ENCODE assay signal across 34 cellular contexts in genomic region chr4:43754566-43754965, GRCh38.
"Had no signal": no experiment of that assay in that cellular context is flagged by ENCODE, and none has a peak within 500 bp of the region (broad histone marks: within the 10 kb centered on the region; RNA-seq: fewer than 3 reads in every experiment).

No MANE protein-coding gene starts in this region.

- H3K36me3 Mint-ChIP-seq: activated CD8-positive, alpha-beta memory T cell treated with anti-CD3 and anti-CD28 coated beads, Interleukin-2, amount 10 ng/mL, durations not matched to agents 7 days and 5 days; activated naive CD4-positive, alpha-beta T cell treated with anti-CD3 and anti-CD28 coated beads, Interleukin-2, amount 10 ng/mL, durations not matched to agents 7 days and 5 days; activated naive CD8-positive, alpha-beta T cell; brain had no signal

- DNase-seq: activated CD4-positive, alpha-beta memory T cell treated with anti-CD3 and anti-CD28 coated beads, Interleukin-2, amount 10 ng/mL, durations not matched to agents 7 days and 5 days; activated CD4-positive, alpha-beta T cell treated with anti-CD3 and anti-CD28 coated beads for 1 hour; activated CD4-positive, alpha-beta T cell treated with anti-CD3 and anti-CD28 coated beads for 48 hours; activated CD4-positive, CD25-positive, alpha-beta regulatory T cell; activated CD8-positive, alpha-beta memory T cell treated with anti-CD3 and anti-CD28 coated beads for 24 hours; activated CD8-positive, alpha-beta memory T cell treated with anti-CD3 and anti-CD28 coated beads, Interleukin-2, amount 10 ng/mL, durations not matched to agents 7 days and 5 days; activated CD8-positive, alpha-beta memory T cell treated with anti-CD3 and anti-CD28 coated beads, Interleukin-2, amount 50 U/mL, for 48 hours; activated effector memory CD4-positive, alpha-beta T cell treated with Interleukin-2 at 50 U/mL for 16 hours; activated naive CD4-positive, alpha-beta T cell treated with anti-CD3 and anti-CD28 coated beads, Interleukin-2, amount 10 ng/mL, durations not matched to agents 7 days and 5 days; activated naive CD8-positive, alpha-beta T cell treated with anti-CD3 and anti-CD28 coated beads, Interleukin-2, amount 50 U/mL, for 24 hours; activated T-cell treated with anti-CD3 and anti-CD28 coated beads, Interleukin-2, amount 50 U/mL, for 48 hours; anterior cingulate cortex; Karpas-422; KBM-7; MG63; NCI-H1048; NCI-H1105 treated with DMSO at 0.1 percent for 48 hours; NCI-H1436; NCI-H187; NCI-H2029 treated with DMSO at 0.1 percent for 48 hours; NCI-H2107; NCI-H226; NCI-H446 treated with DMSO at 0.1 percent for 48 hours; NCI-H524; NCI-H69; SHP77; SJCRH30; T1000; WERI-Rb-1 had no signal

- H3K4me3 ChIP-seq: MG63, SJCRH30, SK-N-MC had no signal

- H3K4me3 Mint-ChIP-seq: activated CD4-positive, alpha-beta memory T cell treated with anti-CD3 and anti-CD28 coated beads, Interleukin-2, amount 10 ng/mL, durations not matched to agents 7 days and 5 days; activated CD8-positive, alpha-beta memory T cell treated with anti-CD3 and anti-CD28 coated beads, Interleukin-2, amount 10 ng/mL, durations not matched to agents 7 days and 5 days; activated naive CD4-positive, alpha-beta T cell treated with anti-CD3 and anti-CD28 coated beads, Interleukin-2, amount 10 ng/mL, durations not matched to agents 7 days and 5 days; activated naive CD8-positive, alpha-beta T cell; activated naive CD8-positive, alpha-beta T cell treated with anti-CD3 and anti-CD28 coated beads, Interleukin-2, amount 50 U/mL, for 24 hours; brain had no signal

- H3K27ac Mint-ChIP-seq: activated CD4-positive, alpha-beta memory T cell treated with anti-CD3 and anti-CD28 coated beads, Interleukin-2, amount 10 ng/mL, durations not matched to agents 7 days and 5 days; activated CD8-positive, alpha-beta memory T cell treated with anti-CD3 and anti-CD28 coated beads, Interleukin-2, amount 10 ng/mL, durations not matched to agents 7 days and 5 days; activated naive CD4-positive, alpha-beta T cell treated with anti-CD3 and anti-CD28 coated beads, Interleukin-2, amount 10 ng/mL, durations not matched to agents 7 days and 5 days; activated naive CD8-positive, alpha-beta T cell; activated naive CD8-positive, alpha-beta T cell treated with anti-CD3 and anti-CD28 coated beads, Interleukin-2, amount 50 U/mL, for 24 hours; brain had no signal

- H3K4me1 Mint-ChIP-seq: activated CD4-positive, alpha-beta memory T cell treated with anti-CD3 and anti-CD28 coated beads, Interleukin-2, amount 10 ng/mL, durations not matched to agents 7 days and 5 days; activated CD8-positive, alpha-beta memory T cell treated with anti-CD3 and anti-CD28 coated beads, Interleukin-2, amount 10 ng/mL, durations not matched to agents 7 days and 5 days; activated naive CD4-positive, alpha-beta T cell treated with anti-CD3 and anti-CD28 coated beads, Interleukin-2, amount 10 ng/mL, durations not matched to agents 7 days and 5 days; activated naive CD8-positive, alpha-beta T cell treated with anti-CD3 and anti-CD28 coated beads, Interleukin-2, amount 50 U/mL, for 24 hours had no signal

- FAIRE-seq: bronchial epithelial cell had no signal

- H3K27me3 Mint-ChIP-seq: activated CD4-positive, alpha-beta memory T cell treated with anti-CD3 and anti-CD28 coated beads, Interleukin-2, amount 10 ng/mL, durations not matched to agents 7 days and 5 days; activated CD8-positive, alpha-beta memory T cell treated with anti-CD3 and anti-CD28 coated beads, Interleukin-2, amount 10 ng/mL, durations not matched to agents 7 days and 5 days; activated naive CD4-positive, alpha-beta T cell treated with anti-CD3 and anti-CD28 coated beads, Interleukin-2, amount 10 ng/mL, durations not matched to agents 7 days and 5 days; activated naive CD8-positive, alpha-beta T cell; activated naive CD8-positive, alpha-beta T cell treated with anti-CD3 and anti-CD28 coated beads, Interleukin-2, amount 50 U/mL, for 24 hours; brain had no signal

- ATAC-seq: activated CD8-positive, alpha-beta memory T cell treated with anti-CD3 and anti-CD28 coated beads, Interleukin-2, amount 10 ng/mL, durations not matched to agents 7 days and 5 days; activated naive CD8-positive, alpha-beta T cell treated with anti-CD3 and anti-CD28 coated beads, Interleukin-2, amount 50 U/mL, for 24 hours; Panc1 had no signal
